24 cellular contexts compared by ENCODE assay signal in genomic region chr13:113656015-113656588, GRCh38. TPM values are rescaled to one million over a fixed set of nuclear protein-coding genes. Genes with fewer than 3 reads are reported as not detected.
DNase-seq lines count a peak whose midpoint lies in the region; ATAC-seq, FAIRE-seq and TF ChIP-seq lines count a peak whose summit lies in the region.
"Had no signal": no experiment of that assay in that cellular context is flagged by ENCODE, and none has a peak within 500 bp of the region (broad histone marks: within the 10 kb centered on the region; RNA-seq: fewer than 3 reads in every experiment).

No MANE protein-coding gene starts in this region.

- H3K9ac ChIP-seq in parathyroid adenoma = no peak overlapping the region

- H3K9me3 ChIP-seq in BE2C = no peaks in the 10 kb centered on the region
- H3K9me3 ChIP-seq in HEK293 (ENCODE audit: control insufficient read depth, insufficient read depth, low read depth, low read length) = no peaks in the 10 kb centered on the region
- no peaks in the 10 kb centered on the region for H3K9me3 ChIP-seq in parathyroid adenoma (ENCODE audit: control insufficient read depth, low read length)
- no peaks in the 10 kb centered on the region for H3K9me3 ChIP-seq in HAP-1
- H3K9me3 ChIP-seq: thyroid gland had no signal

- H3K27me3 ChIP-seq in BE2C (no peaks in the 10 kb centered on the region), parathyroid adenoma (ENCODE audit: control insufficient read depth, insufficient read depth, low read length) (no peaks in the 10 kb centered on the region), HAP-1 (ENCODE audit: low read depth) (no peaks in the 10 kb centered on the region)
- H3K27me3 ChIP-seq: thyroid gland had no signal

- intact Hi-C loops in activated CD8-positive, alpha-beta T cell treated with anti-CD3 and anti-CD28 coated beads for 36 hours (cut with micrococcal nuclease) = no loop called here

- no peaks in the 10 kb centered on the region for H3K36me3 ChIP-seq in BE2C
- no peaks in the 10 kb centered on the region for H3K36me3 ChIP-seq in HEK293 (ENCODE audit: control insufficient read depth in 2 of 2, insufficient read depth in 1 of 2, low read length in 2 of 2)
- no peaks in the 10 kb centered on the region for H3K36me3 ChIP-seq in parathyroid adenoma (ENCODE audit: control insufficient read depth, insufficient read depth, low read length)
- H3K36me3 ChIP-seq in HAP-1 (replicated peaks) = no peaks in the 10 kb centered on the region
- H3K36me3 ChIP-seq: thyroid gland had no signal

- H3K27ac ChIP-seq in HEK293 (ENCODE audit: extremely low read depth, low read depth, low read length) = no peak overlapping the region
- H3K27ac ChIP-seq in parathyroid adenoma = peak overlapping the region; percentile 63
- H3K27ac ChIP-seq: thyroid gland had no signal

- H3K36me3 Mint-ChIP-seq in activated CD8-positive, alpha-beta T cell treated with anti-CD3 and anti-CD28 coated beads for 36 hours (ENCODE audit: low read depth) = no peaks in the 10 kb centered on the region
- H3K36me3 Mint-ChIP-seq: brain; CD8-positive, alpha-beta T cell had no signal

- CTCF ChIA-PET in HEK293 (lab: Yijun Ruan, JAX) = no interaction called here
- CTCF ChIA-PET in activated CD8-positive, alpha-beta T cell treated with anti-CD3 and anti-CD28 coated beads for 36 hours (lab: Charles Lee) = no interaction called here

- no peak overlapping the region for H3K27ac Mint-ChIP-seq in activated CD8-positive, alpha-beta T cell treated with anti-CD3 and anti-CD28 coated beads for 36 hours
- H3K27ac Mint-ChIP-seq: CD8-positive, alpha-beta T cell; endodermal cell had no signal

- H3K4me1 Mint-ChIP-seq in activated CD8-positive, alpha-beta T cell treated with anti-CD3 and anti-CD28 coated beads for 36 hours (ENCODE audit: low read depth) = peaks cover 14% of the 10 kb centered on the region

- H3K4me2 ChIP-seq in parathyroid adenoma (ENCODE audit: low read length) = no peak overlapping the region

- POLR2A ChIA-PET in HEK293 (lab: Yijun Ruan, JAX) = no interaction called here
- POLR2A ChIA-PET in activated CD8-positive, alpha-beta T cell treated with anti-CD3 and anti-CD28 coated beads for 36 hours (lab: Charles Lee) = no interaction called here

- H3K9me3 Mint-ChIP-seq in activated CD8-positive, alpha-beta T cell treated with anti-CD3 and anti-CD28 coated beads for 36 hours = peaks cover 6% of the 10 kb centered on the region

- H3K27me3 Mint-ChIP-seq in activated CD8-positive, alpha-beta T cell treated with anti-CD3 and anti-CD28 coated beads for 36 hours = no peaks in the 10 kb centered on the region
- H3K27me3 Mint-ChIP-seq: brain had no signal

- H3K79me2 ChIP-seq in parathyroid adenoma = no peaks in the 10 kb centered on the region

- ATAC-seq in activated CD8-positive, alpha-beta T cell treated with anti-CD3 and anti-CD28 coated beads for 36 hours = no peak
- no peak for ATAC-seq in HG03378 (IDR thresholded peaks at IDR 0.05; ENCODE audit: unreplicated experiment)
- ATAC-seq: CD8-positive, alpha-beta T cell; left lobe of liver had no signal

- no peak overlapping the region for H3K4me3 Mint-ChIP-seq in activated CD8-positive, alpha-beta T cell treated with anti-CD3 and anti-CD28 coated beads for 36 hours
- H3K4me3 Mint-ChIP-seq: brain; CD8-positive, alpha-beta T cell; endodermal cell had no signal

- in situ Hi-C loops in HAP-1 (cut with MboI; ENCODE audit: low sequenced_read_pairs) = no loop called here

- TF ChIP-seq CTCF in BE2C (IDR thresholded peaks at IDR 0.05; ENCODE audit: low read depth, low read length) (no peak), HEK293 (tag by site-specific recombination; IDR thresholded peaks at IDR 0.05) (no peak), parathyroid adenoma (IDR thresholded peaks at IDR 0.05) (no peak)
- no peak for TF ChIP-seq CTCF in activated CD8-positive, alpha-beta T cell treated with anti-CD3 and anti-CD28 coated beads for 36 hours (IDR thresholded peaks at IDR 0.05)

- DNase-seq in BE2C (peak; percentile 7), islet precursor cell (peak; percentile 42), HAP-1 (ENCODE audit: low spot score in 2 of 2) (no peak), HTR-8/SVneo (ENCODE audit: insufficient read length, low spot score) (no peak)
- DNase-seq in activated CD8-positive, alpha-beta T cell treated with anti-CD3 and anti-CD28 coated beads for 36 hours = no peak
- DNase-seq: DMS153; NCI-H1105 treated with DMSO at 0.1 percent for 48 hours; NCI-H2171 treated with DMSO at 0.1 percent for 48 hours; SHP77 treated with DMSO at 0.1 percent for 48 hours; stimulated activated CD4-positive, alpha-beta T cell treated with anti-CD3 and anti-CD28 coated beads, Interleukin-1b, Interleukin-23, amount 100 ng/mL, for 48 hours; stimulated activated naive CD4-positive, alpha-beta T cell; thyroid gland had no signal

- H3K4me3 ChIP-seq in BE2C (ENCODE audit: low read depth, low read length) (no peak overlapping the region), HEK293 (ENCODE audit: low read depth, low read length) (no peak overlapping the region), parathyroid adenoma (ENCODE audit: low read depth, low read length) (no peak overlapping the region), HAP-1 (no peak overlapping the region)
- H3K4me3 ChIP-seq: thyroid gland had no signal

- peak overlapping the region; percentile 66 for H2AFZ ChIP-seq in parathyroid adenoma

- H3K4me1 ChIP-seq in BE2C = peaks cover 8% of the 10 kb centered on the region
- peaks cover 3% of the 10 kb centered on the region; the same call in 1 of the 2 replicates for H3K4me1 ChIP-seq in HEK293 (ENCODE audit: control insufficient read depth, insufficient read depth, low read length)
- H3K4me1 ChIP-seq in parathyroid adenoma = peaks cover 9% of the 10 kb centered on the region
- H3K4me1 ChIP-seq in HAP-1 = no peaks in the 10 kb centered on the region

- no peak for FAIRE-seq in HTR-8/SVneo (lab: Jason Lieb, UNC)
- FAIRE-seq: colon, G401.6, TTC549 had no signal

TF ChIP-seq in HEK293, 187 proteins besides CTCF, POLR2A, EP300 and RAD21:
- TF ChIP-seq ZNF501 (tag by site-specific recombination; IDR thresholded peaks at IDR 0.05) = no peak
- peak; percentile 27; the same call in 1 of the 2 replicates for TF ChIP-seq ZIC2 (tag by site-specific recombination; IDR thresholded peaks at IDR 0.05)

RNA-seq across cellular contexts. Expression of gene ATP4B, which starts 1.9 kb away (rescaled TPM):
- polyA plus RNA-seq in BE2C (2012; ENCODE audit: insufficient read depth, insufficient read length, low read depth) = not detected
- not detected for total RNA-seq in activated CD8-positive, alpha-beta T cell treated with anti-CD3 and anti-CD28 coated beads for 36 hours
- total RNA-seq: CD8-positive, alpha-beta T cell; endodermal cell; left lobe of liver; OCI-LY7; omental fat pad; thyroid gland had no signal

RNA-seq across cellular contexts. Expression of gene GRK1, which starts 10.9 kb away (rescaled TPM):
- not detected for polyA plus RNA-seq in BE2C (2012; ENCODE audit: insufficient read depth, insufficient read length, low read depth)
- total RNA-seq in activated CD8-positive, alpha-beta T cell treated with anti-CD3 and anti-CD28 coated beads for 36 hours = under 1 TPM; 0.07 to 0.09 TPM
- total RNA-seq: CD8-positive, alpha-beta T cell; left lobe of liver; OCI-LY7; omental fat pad had no signal

Comparison
In these comparisons a context has a peak if more than half of its experiments do, and no peak if none do; other contexts are left out.
1. DNase-seq: peak in BE2C (single experiment) and islet precursor cell (single experiment); none in activated CD8-positive, alpha-beta T cell treated with anti-CD3 and anti-CD28 coated beads for 36 hours (single experiment), HAP-1 (0 of 2) and HTR-8/SVneo (single experiment).